In the genomic region with DNA sequence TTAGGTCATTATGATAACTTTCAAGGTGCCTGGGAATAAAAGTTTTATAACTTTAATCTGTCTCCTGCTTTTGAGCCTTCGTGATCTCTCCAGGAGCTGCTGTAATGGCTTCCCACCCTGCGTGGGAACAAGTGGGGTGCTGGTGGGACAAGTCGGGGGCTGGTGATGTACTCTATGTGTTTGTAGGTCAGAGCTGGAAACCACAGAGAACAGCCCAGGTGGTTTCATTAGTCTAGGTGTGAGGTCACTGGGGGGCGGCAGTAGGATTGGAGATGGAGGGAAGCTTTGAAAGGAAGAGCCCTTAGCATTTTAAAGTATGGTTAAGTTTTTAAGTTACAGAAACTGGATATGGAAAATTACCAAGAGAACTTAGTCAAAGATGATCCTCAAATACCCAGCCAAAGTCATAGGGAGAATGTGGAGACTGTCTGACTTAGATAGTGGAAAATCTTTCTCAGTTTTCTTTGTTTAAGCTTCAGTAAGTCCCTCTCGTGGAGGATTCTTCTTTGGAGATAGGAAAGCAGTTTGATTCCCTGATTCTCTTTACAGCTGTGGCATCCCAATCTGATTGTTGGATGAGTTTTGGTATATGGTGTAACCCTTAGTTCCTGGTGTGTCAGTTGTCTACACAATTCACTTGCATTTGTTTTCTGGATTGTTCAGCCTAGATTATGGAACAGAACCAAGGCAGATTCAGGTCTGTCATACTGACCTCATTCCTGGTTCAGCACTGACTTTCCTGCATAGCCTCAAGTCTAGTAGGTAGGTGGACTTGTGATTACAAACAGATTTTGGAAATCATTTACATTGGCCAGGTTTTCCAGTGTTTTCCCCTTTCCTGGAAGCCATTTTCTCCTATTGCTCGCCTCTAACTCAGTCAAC, we compare ENCODE assay signal across 8 cellular contexts.
DNase-seq lines count a peak whose midpoint lies in the region; ATAC-seq and TF ChIP-seq lines count a peak whose summit lies in the region.
"Had no signal": no experiment of that assay in that cellular context is flagged by ENCODE, and none has a peak within 500 bp of the region (broad histone marks: within the 10 kb centered on the region; RNA-seq: fewer than 3 reads in every experiment).

No MANE protein-coding gene starts in this region.

- H3K4me1 ChIP-seq in esophagus muscularis mucosa (peaks cover 48 to 81% (median 69%) of the 10 kb centered on the region in 4 donors), stomach (peaks cover 61 to 90% (median 74%) of the 10 kb centered on the region in 4 donors)

- no peak for TF ChIP-seq EP300 in esophagus muscularis mucosa (IDR thresholded peaks at IDR 0.05)
- TF ChIP-seq EP300 in stomach (IDR thresholded peaks at IDR 0.05) = no peak

- no peak for TF ChIP-seq CTCF in GM20000 (IDR thresholded peaks at IDR 0.05; ENCODE audit: extremely low read depth, missing control alignments)
- no peak for TF ChIP-seq CTCF in esophagus muscularis mucosa (IDR thresholded peaks at IDR 0.05)
- TF ChIP-seq CTCF in stomach (IDR thresholded peaks at IDR 0.05) = no peak

- no peak overlapping the region for H3K4me3 ChIP-seq in esophagus muscularis mucosa
- H3K4me3 ChIP-seq in stomach = no peak overlapping the region

- H3K4me1 Mint-ChIP-seq in T-cell = peaks cover 31 to 46% (median 41%) of the 10 kb centered on the region in 3 donors

- CTCF ChIA-PET in T-cell (lab: Charles Lee) = interaction anchor here in 1 of 2 donors (0.9 kb wide), 1 partner anchor 116 kb away, joined by 11 read pairs; the partner anchor contains the start of gene FNDC3B

- no peak overlapping the region for H3K27ac Mint-ChIP-seq in T-cell

- DNase-seq in GM20000 (ENCODE audit: low spot score) (peak; percentile 30), esophagus muscularis mucosa (ENCODE audit: extremely low spot score) (no peak), stomach (no peak), GM03348 (ENCODE audit: low spot score) (no peak), T-cell (no peak), DMS 273 treated with DMSO at 0.1 percent for 48 hours (lab: John Stamatoyannopoulos, UW) (no peak)
- DNase-seq: NCI-H510A treated with DMSO at 0.1 percent for 48 hours had no signal

- H3K27me3 ChIP-seq in esophagus muscularis mucosa = no peaks in the 10 kb centered on the region
- no peaks in the 10 kb centered on the region for H3K27me3 ChIP-seq in stomach

- ATAC-seq in HG03175 (IDR thresholded peaks at IDR 0.05; ENCODE audit: unreplicated experiment) = peak; percentile 87
- ATAC-seq in T-cell (replicated peaks in 1 of 4) = no peak

- H3K4me3 Mint-ChIP-seq in T-cell = no peak overlapping the region

- H3K36me3 Mint-ChIP-seq in T-cell = peaks cover 14% of the 10 kb centered on the region

- peak overlapping the region; percentile 81 to 86 (median 82) for H3K27ac ChIP-seq in esophagus muscularis mucosa (replicated peaks in 1 of 4)
- peak overlapping the region; percentile 72 to 96 (median 89) for H3K27ac ChIP-seq in stomach

- intact Hi-C loops in esophagus muscularis mucosa (cut with DNase I) (no loop called here), stomach (cut with DNase I; ENCODE audit: low total_unique reads) (no loop called here)

- H3K36me3 ChIP-seq in esophagus muscularis mucosa = no peaks in the 10 kb centered on the region
- H3K36me3 ChIP-seq in stomach = no peaks in the 10 kb centered on the region

- TF ChIP-seq POLR2A in esophagus muscularis mucosa (IDR thresholded peaks at IDR 0.05; ENCODE audit: low read depth) (no peak), stomach (IDR thresholded peaks at IDR 0.05) (no peak)

- 81% methylated on average over 6 of the region's 6 CpGs for WGBS in esophagus muscularis mucosa
- 65 to 79% (median 77%) methylated on average over 6 of the region's 6 CpGs for whole genome bisulfite sequencing in stomach, 5 donors

- POLR2A ChIA-PET in T-cell (lab: Charles Lee) = no interaction called here

- no peaks in the 10 kb centered on the region for H3K9me3 Mint-ChIP-seq in T-cell

- H3K9me3 ChIP-seq in esophagus muscularis mucosa (no peaks in the 10 kb centered on the region), stomach (no peaks in the 10 kb centered on the region)

- H3K27me3 Mint-ChIP-seq in T-cell = no peaks in the 10 kb centered on the region
